ENCODE assay signal across 40 cellular contexts in the genomic region with DNA sequence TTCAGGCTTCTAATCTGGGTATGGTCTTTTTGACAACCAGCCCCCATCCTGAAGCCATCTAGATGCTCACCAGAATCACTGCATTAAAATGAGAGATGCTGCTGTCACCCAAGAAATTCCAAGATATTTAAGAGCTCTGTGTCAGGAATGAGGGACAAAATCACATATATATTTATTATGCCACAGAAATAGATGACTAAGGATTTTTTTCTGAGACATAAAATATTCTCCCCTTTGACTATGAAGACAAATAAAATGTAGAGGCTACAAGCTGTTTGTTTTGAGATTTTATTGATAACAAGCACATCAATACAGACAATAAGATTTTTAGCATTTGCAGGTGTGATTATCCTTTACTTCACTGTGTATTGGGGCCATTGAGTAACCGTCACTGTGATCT.
"Had no signal": no experiment of that assay in that cellular context is flagged by ENCODE, and none has a peak within 500 bp of the region (broad histone marks: within the 10 kb centered on the region; RNA-seq: fewer than 3 reads in every experiment).

No MANE protein-coding gene starts in this region.

- H3K4me3 Mint-ChIP-seq: activated naive CD4-positive, alpha-beta T cell treated with anti-CD3 and anti-CD28 coated beads for 36 hours; activated naive CD4-positive, alpha-beta T cell treated with anti-CD3 and anti-CD28 coated beads, Interleukin-2, amount 10 ng/mL, durations not matched to agents 7 days and 5 days; activated naive CD4-positive, alpha-beta T cell treated with anti-CD3 and anti-CD28 coated beads, Interleukin-2, amount 50 U/mL, for 24 hours; activated naive CD8-positive, alpha-beta T cell; activated naive CD8-positive, alpha-beta T cell treated with anti-CD3 and anti-CD28 coated beads for 36 hours; activated naive CD8-positive, alpha-beta T cell treated with anti-CD3 and anti-CD28 coated beads, Interleukin-2, amount 10 ng/mL, durations not matched to agents 7 days and 5 days; activated naive CD8-positive, alpha-beta T cell treated with anti-CD3 and anti-CD28 coated beads, Interleukin-2, amount 50 U/mL, for 24 hours; activated T-cell treated with anti-CD3 and anti-CD28 coated beads, Interleukin-2, amount 50 U/mL, for 24 hours; activated T-cell treated with anti-CD3 and anti-CD28 coated beads, Interleukin-2, amount 50 U/mL, for 4 hours; activated T-cell treated with anti-CD3 and anti-CD28 coated beads, Interleukin-2, amount 50 U/mL, for 72 hours; activated T-helper 1 cell treated with anti-CD3 and anti-CD28 coated beads, Interleukin-12 subunit alpha, Interleukin-12 subunit beta, Interleukin-2, Interleukin-4 antibody, amounts not matched to agents 30 ng/mL and 10 ng/mL and 1 ng/mL, durations not matched to agents 14 hours and 24 hours and 36 hours; activated T-helper 17 cell treated with anti-CD3 and anti-CD28 coated beads, Interleukin-2, amount 50 U/mL, for 72 hours; brain; central memory CD8-positive, alpha-beta T cell had no signal

- H3K9me3 Mint-ChIP-seq: activated naive CD4-positive, alpha-beta T cell treated with anti-CD3 and anti-CD28 coated beads for 36 hours; activated naive CD4-positive, alpha-beta T cell treated with anti-CD3 and anti-CD28 coated beads, Interleukin-2, amount 10 ng/mL, durations not matched to agents 7 days and 5 days; activated naive CD4-positive, alpha-beta T cell treated with anti-CD3 and anti-CD28 coated beads, Interleukin-2, amount 50 U/mL, for 24 hours; activated naive CD4-positive, alpha-beta T cell treated with anti-CD3 and anti-CD28 coated beads, Interleukin-2, amount 50 U/mL, for 72 hours; activated naive CD8-positive, alpha-beta T cell treated with anti-CD3 and anti-CD28 coated beads for 36 hours; activated naive CD8-positive, alpha-beta T cell treated with anti-CD3 and anti-CD28 coated beads, Interleukin-2, amount 10 ng/mL, durations not matched to agents 7 days and 5 days; activated naive CD8-positive, alpha-beta T cell treated with anti-CD3 and anti-CD28 coated beads, Interleukin-2, amount 50 U/mL, for 24 hours; activated T-cell treated with anti-CD3 and anti-CD28 coated beads, Interleukin-2, amount 50 U/mL, for 24 hours; activated T-cell treated with anti-CD3 and anti-CD28 coated beads, Interleukin-2, amount 50 U/mL, for 4 hours; activated T-cell treated with anti-CD3 and anti-CD28 coated beads, Interleukin-2, amount 50 U/mL, for 72 hours; activated T-helper 1 cell treated with anti-CD3 and anti-CD28 coated beads, Interleukin-12 subunit alpha, Interleukin-12 subunit beta, Interleukin-2, Interleukin-4 antibody, amounts not matched to agents 30 ng/mL and 10 ng/mL and 1 ng/mL, durations not matched to agents 14 hours and 24 hours and 36 hours; activated T-helper 17 cell treated with anti-CD3 and anti-CD28 coated beads, Interleukin-2, amount 50 U/mL, for 72 hours; activated T-helper 2 cell treated with anti-CD3 and anti-CD28 coated beads, Interferon-gamma antibody, Interleukin-2, Interleukin-4, amounts not matched to agents 10 μg/mL and 5 μg/mL and 100 μg/mL, durations not matched to agents 14 hours and 24 hours and 36 hours; brain; central memory CD8-positive, alpha-beta T cell had no signal

- H3K36me3 ChIP-seq: adrenal gland, ascending aorta, brain microvascular endothelial cell, breast epithelium, cardiac muscle cell had no signal

- ATAC-seq: activated naive CD4-positive, alpha-beta T cell treated with anti-CD3 and anti-CD28 coated beads, Interleukin-2, amount 50 U/mL, for 72 hours; activated naive CD8-positive, alpha-beta T cell treated with anti-CD3 and anti-CD28 coated beads, Interleukin-2, amount 50 U/mL, for 24 hours; activated T-cell treated with anti-CD3 and anti-CD28 coated beads, Interleukin-2, amount 50 U/mL, for 4 hours; activated T-cell treated with anti-CD3 and anti-CD28 coated beads, Interleukin-2, amount 50 U/mL, for 72 hours; activated T-helper 17 cell treated with anti-CD3 and anti-CD28 coated beads, Interleukin-2, amount 50 U/mL, for 72 hours; body of pancreas had no signal

- H3K27me3 Mint-ChIP-seq: activated naive CD8-positive, alpha-beta T cell treated with anti-CD3 and anti-CD28 coated beads for 36 hours; activated naive CD8-positive, alpha-beta T cell treated with anti-CD3 and anti-CD28 coated beads, Interleukin-2, amount 50 U/mL, for 24 hours; brain had no signal

- H3K9me3 ChIP-seq: adrenal gland, ascending aorta, body of pancreas, breast epithelium had no signal

- H3K27me3 ChIP-seq: adrenal gland, ascending aorta, brain microvascular endothelial cell, breast epithelium, cardiac muscle cell had no signal

- H3K4me1 Mint-ChIP-seq: activated naive CD4-positive, alpha-beta T cell treated with anti-CD3 and anti-CD28 coated beads, Interleukin-2, amount 10 ng/mL, durations not matched to agents 7 days and 5 days; activated naive CD4-positive, alpha-beta T cell treated with anti-CD3 and anti-CD28 coated beads, Interleukin-2, amount 50 U/mL, for 24 hours; activated naive CD8-positive, alpha-beta T cell treated with anti-CD3 and anti-CD28 coated beads for 36 hours; activated naive CD8-positive, alpha-beta T cell treated with anti-CD3 and anti-CD28 coated beads, Interleukin-2, amount 10 ng/mL, durations not matched to agents 7 days and 5 days; activated naive CD8-positive, alpha-beta T cell treated with anti-CD3 and anti-CD28 coated beads, Interleukin-2, amount 50 U/mL, for 24 hours; activated T-helper 17 cell treated with anti-CD3 and anti-CD28 coated beads, Interleukin-2, amount 50 U/mL, for 72 hours; central memory CD8-positive, alpha-beta T cell had no signal

- H3K4me3 ChIP-seq: adrenal gland, ascending aorta, body of pancreas, breast epithelium, cardiac muscle cell had no signal

- DNase-seq: activated effector memory CD4-positive, alpha-beta T cell treated with anti-CD3 and anti-CD28 coated beads, Interleukin-2, amount 50 U/mL, for 16 hours; activated effector memory CD4-positive, alpha-beta T cell treated with Interleukin-2 at 50 U/mL for 16 hours; activated gamma-delta T cell; activated gamma-delta T cell treated with Interleukin-2 at 50 U/mL for 16 hours; activated naive CD4-positive, alpha-beta T cell; activated naive CD4-positive, alpha-beta T cell treated with anti-CD3 and anti-CD28 coated beads for 36 hours; activated naive CD4-positive, alpha-beta T cell treated with anti-CD3 and anti-CD28 coated beads, Interleukin-2, amount 10 ng/mL, durations not matched to agents 7 days and 5 days; activated naive CD4-positive, alpha-beta T cell treated with anti-CD3 and anti-CD28 coated beads, Interleukin-2, amount 50 U/mL, for 16 hours; activated naive CD4-positive, alpha-beta T cell treated with Interleukin-2 at 50 U/mL for 16 hours; activated naive CD8-positive, alpha-beta T cell treated with anti-CD3 and anti-CD28 coated beads for 36 hours; activated naive CD8-positive, alpha-beta T cell treated with anti-CD3 and anti-CD28 coated beads, Interleukin-2, amount 10 ng/mL, durations not matched to agents 7 days and 5 days; activated naive CD8-positive, alpha-beta T cell treated with anti-CD3 and anti-CD28 coated beads, Interleukin-2, amount 50 U/mL, for 24 hours; activated T-cell treated with anti-CD3 and anti-CD28 coated beads, Interleukin-2, amount 50 U/mL, for 1 hour; activated T-cell treated with anti-CD3 and anti-CD28 coated beads, Interleukin-2, amount 50 U/mL, for 24 hours; activated T-cell treated with anti-CD3 and anti-CD28 coated beads, Interleukin-2, amount 50 U/mL, for 4 hours; activated T-cell treated with anti-CD3 and anti-CD28 coated beads, Interleukin-2, amount 50 U/mL, for 48 hours; activated T-cell treated with anti-CD3 and anti-CD28 coated beads, Interleukin-2, amount 50 U/mL, for 72 hours; adrenal gland; amniotic stem cell; amygdala; anterior cingulate cortex; aorta; body of pancreas; brain microvascular endothelial cell; caudate nucleus; central memory CD4-positive, alpha-beta T cell; cerebellar nuclear complex had no signal

- FAIRE-seq: astrocyte, bronchial epithelial cell had no signal

- H3K27ac ChIP-seq: adrenal gland, ascending aorta, body of pancreas, brain microvascular endothelial cell, breast epithelium, cardiac muscle cell had no signal

- H3K36me3 Mint-ChIP-seq: activated naive CD4-positive, alpha-beta T cell treated with anti-CD3 and anti-CD28 coated beads, Interleukin-2, amount 10 ng/mL, durations not matched to agents 7 days and 5 days; activated naive CD4-positive, alpha-beta T cell treated with anti-CD3 and anti-CD28 coated beads, Interleukin-2, amount 50 U/mL, for 24 hours; activated naive CD4-positive, alpha-beta T cell treated with anti-CD3 and anti-CD28 coated beads, Interleukin-2, amount 50 U/mL, for 72 hours; activated naive CD8-positive, alpha-beta T cell; activated naive CD8-positive, alpha-beta T cell treated with anti-CD3 and anti-CD28 coated beads for 36 hours; activated naive CD8-positive, alpha-beta T cell treated with anti-CD3 and anti-CD28 coated beads, Interleukin-2, amount 10 ng/mL, durations not matched to agents 7 days and 5 days; brain had no signal

- H3K4me1 ChIP-seq: ascending aorta, body of pancreas, breast epithelium had no signal

- H3K27ac Mint-ChIP-seq: activated naive CD4-positive, alpha-beta T cell treated with anti-CD3 and anti-CD28 coated beads for 36 hours; activated naive CD4-positive, alpha-beta T cell treated with anti-CD3 and anti-CD28 coated beads, Interleukin-2, amount 10 ng/mL, durations not matched to agents 7 days and 5 days; activated naive CD4-positive, alpha-beta T cell treated with anti-CD3 and anti-CD28 coated beads, Interleukin-2, amount 50 U/mL, for 24 hours; activated naive CD4-positive, alpha-beta T cell treated with anti-CD3 and anti-CD28 coated beads, Interleukin-2, amount 50 U/mL, for 72 hours; activated naive CD8-positive, alpha-beta T cell; activated naive CD8-positive, alpha-beta T cell treated with anti-CD3 and anti-CD28 coated beads for 36 hours; activated naive CD8-positive, alpha-beta T cell treated with anti-CD3 and anti-CD28 coated beads, Interleukin-2, amount 10 ng/mL, durations not matched to agents 7 days and 5 days; activated naive CD8-positive, alpha-beta T cell treated with anti-CD3 and anti-CD28 coated beads, Interleukin-2, amount 50 U/mL, for 24 hours; activated T-cell treated with anti-CD3 and anti-CD28 coated beads, Interleukin-2, amount 50 U/mL, for 24 hours; activated T-cell treated with anti-CD3 and anti-CD28 coated beads, Interleukin-2, amount 50 U/mL, for 72 hours; activated T-helper 1 cell treated with anti-CD3 and anti-CD28 coated beads, Interleukin-12 subunit alpha, Interleukin-12 subunit beta, Interleukin-2, Interleukin-4 antibody, amounts not matched to agents 30 ng/mL and 10 ng/mL and 1 ng/mL, durations not matched to agents 14 hours and 24 hours and 36 hours; activated T-helper 17 cell treated with anti-CD3 and anti-CD28 coated beads, Interleukin-2, amount 50 U/mL, for 72 hours; activated T-helper 2 cell treated with anti-CD3 and anti-CD28 coated beads, Interferon-gamma antibody, Interleukin-2, Interleukin-4, amounts not matched to agents 10 μg/mL and 5 μg/mL and 100 μg/mL, durations not matched to agents 14 hours and 24 hours and 36 hours had no signal
